23 cellular contexts compared by ENCODE assay signal in genomic region chr1:87612966-87613365, GRCh38.
DNase-seq lines count a peak whose midpoint lies in the region; ATAC-seq, FAIRE-seq and TF ChIP-seq lines count a peak whose summit lies in the region.
"Had no signal": no experiment of that assay in that cellular context is flagged by ENCODE, and none has a peak within 500 bp of the region (broad histone marks: within the 10 kb centered on the region; RNA-seq: fewer than 3 reads in every experiment).

No MANE protein-coding gene starts in this region.

- H3K36me3 Mint-ChIP-seq in activated CD8-positive, alpha-beta memory T cell treated with anti-CD3 and anti-CD28 coated beads, Interleukin-2, amount 10 ng/mL, durations not matched to agents 7 days and 5 days: no peaks in the 10 kb centered on the region
- H3K36me3 Mint-ChIP-seq: CD14-positive monocyte; CD8-positive, alpha-beta memory T cell had no signal

- H3K4me1 Mint-ChIP-seq in activated CD8-positive, alpha-beta memory T cell treated with anti-CD3 and anti-CD28 coated beads, Interleukin-2, amount 10 ng/mL, durations not matched to agents 7 days and 5 days: no peaks in the 10 kb centered on the region
- H3K4me1 Mint-ChIP-seq: CD14-positive monocyte; CD8-positive, alpha-beta memory T cell; GM23338 had no signal

- intact Hi-C loops in prostate gland (cut with DNase I): no loop called here

- no peak overlapping the region for H3K4me3 Mint-ChIP-seq in activated CD8-positive, alpha-beta memory T cell treated with anti-CD3 and anti-CD28 coated beads, Interleukin-2, amount 10 ng/mL, durations not matched to agents 7 days and 5 days
- H3K4me3 Mint-ChIP-seq: CD14-positive monocyte; CD8-positive, alpha-beta memory T cell; GM23338; H9 had no signal

- no peak for TF ChIP-seq POLR2A in prostate gland (IDR thresholded peaks at IDR 0.05)

- H3K9me3 ChIP-seq in small intestine (ENCODE audit: control insufficient read depth, low read depth) (no peaks in the 10 kb centered on the region), prostate gland (no peaks in the 10 kb centered on the region)
- H3K9me3 ChIP-seq: BE2C, Peyer's patch had no signal

- DNase-seq in NCI-H1417 (lab: John Stamatoyannopoulos, UW) (peak in 2 of 3 experiments; percentile 4 to 38), NCI-H1417 treated with DMSO at 0.1 percent for 48 hours (lab: John Stamatoyannopoulos, UW) (no peak), coronary artery (ENCODE audit: low spot score) (no peak), small intestine (peak; percentile 39), prostate gland (ENCODE audit: low spot score) (no peak), NCI-H774 (lab: John Stamatoyannopoulos, UW) (no peak)
- no peak for DNase-seq in activated CD8-positive, alpha-beta memory T cell treated with anti-CD3 and anti-CD28 coated beads, Interleukin-2, amount 10 ng/mL, durations not matched to agents 7 days and 5 days
- DNase-seq: BE2C; CD8-positive, alpha-beta memory T cell; DMS53; H9; IMR-90; NCI-H1092 treated with DMSO at 0.1 percent for 48 hours; NCI-H2029 treated with DMSO at 0.1 percent for 48 hours; NCI-H446 treated with DMSO at 0.1 percent for 48 hours; NCI-H526; Peyer's patch; SHP77 treated with DMSO at 0.1 percent for 48 hours had no signal

- TF ChIP-seq CTCF in coronary artery (IDR thresholded peaks at IDR 0.05) (no peak), prostate gland (IDR thresholded peaks at IDR 0.05) (no peak)

- no peak overlapping the region for H3K27ac Mint-ChIP-seq in activated CD8-positive, alpha-beta memory T cell treated with anti-CD3 and anti-CD28 coated beads, Interleukin-2, amount 10 ng/mL, durations not matched to agents 7 days and 5 days
- H3K27ac Mint-ChIP-seq: CD14-positive monocyte, GM23338, H9 had no signal

- peak overlapping the region; percentile 43 to 52 for H3K27ac ChIP-seq in coronary artery
- H3K27ac ChIP-seq in small intestine (ENCODE audit: low read depth in 1 of 2, low read length in 1 of 2): no peak overlapping the region
- H3K27ac ChIP-seq in prostate gland: no peak overlapping the region
- H3K27ac ChIP-seq: 22Rv1, KMS-11, Peyer's patch had no signal

- FAIRE-seq in small intestine (lab: Jason Lieb, UNC): no peak
- FAIRE-seq: GM18507 had no signal

- CTCF ChIA-PET in activated CD8-positive, alpha-beta memory T cell treated with anti-CD3 and anti-CD28 coated beads, Interleukin-2, amount 10 ng/mL, durations not matched to agents 7 days and 5 days (lab: Charles Lee): no interaction called here

- H3K27me3 ChIP-seq in small intestine (ENCODE audit: control insufficient read depth in 2 of 2, insufficient read depth in 2 of 2, low read length in 2 of 2) (no peaks in the 10 kb centered on the region), prostate gland (replicated peaks; ENCODE audit: insufficient read depth) (no peaks in the 10 kb centered on the region)
- H3K27me3 ChIP-seq: BE2C, Peyer's patch had no signal

- no peak for ATAC-seq in activated CD8-positive, alpha-beta memory T cell treated with anti-CD3 and anti-CD28 coated beads, Interleukin-2, amount 10 ng/mL, durations not matched to agents 7 days and 5 days
- ATAC-seq: GM23338 had no signal

- no peaks in the 10 kb centered on the region for H3K9me3 Mint-ChIP-seq in activated CD8-positive, alpha-beta memory T cell treated with anti-CD3 and anti-CD28 coated beads, Interleukin-2, amount 10 ng/mL, durations not matched to agents 7 days and 5 days (ENCODE audit: low read depth)
- H3K9me3 Mint-ChIP-seq: GM23338, H9 had no signal

- H3K36me3 ChIP-seq in small intestine (ENCODE audit: control insufficient read depth in 2 of 2, insufficient read depth in 2 of 2, low read length in 2 of 2) (no peaks in the 10 kb centered on the region), prostate gland (no peaks in the 10 kb centered on the region)
- H3K36me3 ChIP-seq: BE2C, Peyer's patch had no signal

- H3K4me3 ChIP-seq in coronary artery (no peak overlapping the region), small intestine (ENCODE audit: low read depth in 1 of 2, low read length in 2 of 2) (no peak overlapping the region), prostate gland (no peak overlapping the region)
- H3K4me3 ChIP-seq: GM23338, Peyer's patch had no signal

- no peaks in the 10 kb centered on the region for H3K27me3 Mint-ChIP-seq in activated CD8-positive, alpha-beta memory T cell treated with anti-CD3 and anti-CD28 coated beads, Interleukin-2, amount 10 ng/mL, durations not matched to agents 7 days and 5 days

- H3K4me1 ChIP-seq in small intestine (ENCODE audit: control insufficient read depth in 2 of 2, insufficient read depth in 1 of 2, low read depth in 1 of 2, low read length in 1 of 2): no peaks in the 10 kb centered on the region
- no peaks in the 10 kb centered on the region for H3K4me1 ChIP-seq in prostate gland (replicated peaks)
- H3K4me1 ChIP-seq: BE2C, Peyer's patch had no signal

- 21 to 54% (median 38%) methylated on average over 3 of the region's 3 CpGs for WGBS in small intestine, 3 donors
- 46% methylated on average over 3 of the region's 3 CpGs for WGBS in prostate gland

Comparison
In these comparisons a context has a peak if more than half of its experiments do, and no peak if none do; other contexts are left out.
1. DNase-seq: peak in NCI-H1417 (2 of 3) and small intestine (single experiment); none in NCI-H1417 treated with DMSO at 0.1 percent for 48 hours (single experiment), coronary artery (single experiment), prostate gland (single experiment), NCI-H774 (single experiment) and activated CD8-positive, alpha-beta memory T cell treated with anti-CD3 and anti-CD28 coated beads, Interleukin-2, amount 10 ng/mL, durations not matched to agents 7 days and 5 days (single experiment).
2. H3K27ac ChIP-seq: peak in coronary artery (2 of 2); none in small intestine (0 of 2) and prostate gland (0 of 2).